8 cellular contexts compared by ENCODE assay signal in the genomic region with DNA sequence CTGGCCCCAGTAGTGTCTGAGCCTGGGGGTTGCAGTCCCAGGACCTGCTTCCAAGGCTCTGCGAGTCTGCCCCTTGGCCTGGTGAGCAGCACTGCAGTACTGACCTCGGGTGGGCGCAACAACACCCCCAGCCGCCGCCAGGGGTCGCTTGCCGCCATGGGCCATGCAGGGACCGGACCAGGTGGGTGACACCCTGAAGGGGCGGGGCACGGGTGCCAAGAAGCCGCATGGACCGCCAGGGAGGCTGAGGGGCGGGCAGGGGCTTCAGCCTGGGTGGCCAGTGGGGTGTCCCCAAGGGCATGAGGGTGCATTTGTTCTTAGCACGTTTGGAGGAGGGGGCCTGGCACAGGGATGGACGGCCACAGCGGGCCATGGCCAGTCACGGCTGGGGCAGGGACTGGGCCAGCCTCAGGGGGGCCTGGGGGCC. TPM values are rescaled to one million over a fixed set of nuclear protein-coding genes. Genes with fewer than 3 reads are reported as not detected.
DNase-seq lines count a peak whose midpoint lies in the region; ATAC-seq and TF ChIP-seq lines count a peak whose summit lies in the region.

No MANE protein-coding gene starts in this region.

- intact Hi-C loops in dorsolateral prefrontal cortex (cut with DNase I): loop anchor here in 1 of 2 donors (5.0 kb wide), 1 partner anchor 151 kb away; no protein-coding TSS in a partner anchor

- DNase-seq in CD1c-positive myeloid dendritic cell (ENCODE audit: extremely low spot score) (peak; percentile 72), H7 (peak; percentile 99), NCI-H446 treated with DMSO at 0.1 percent for 48 hours (lab: John Stamatoyannopoulos, UW) (peak; percentile 0), dorsolateral prefrontal cortex (peak in 9 of 10 donors; percentile 56 to 78 (median 68)), mesenteric fat pad (ENCODE audit: low spot score) (peak; percentile 93)
- peak; percentile 74 for DNase-seq in activated CD4-positive, alpha-beta T cell treated with anti-CD3 and anti-CD28 coated beads, Interleukin-2, amount 50 U/mL, for 1 hour
- DNase-seq in stimulated activated CD8-positive, alpha-beta memory T cell treated with anti-CD3 and anti-CD28 coated beads, Interleukin-4, amount 100 ng/mL, for 4 hours (ENCODE audit: low read depth in 2 of 2, low spot score in 1 of 2): peak; percentile 57 to 59

- ATAC-seq in GM21529 (IDR thresholded peaks at IDR 0.05; ENCODE audit: unreplicated experiment): no peak

- peak overlapping the region in 3 of 59 donors; percentile 24 to 82 (median 56) for H3K27ac ChIP-seq in dorsolateral prefrontal cortex

- TF ChIP-seq CTCF in dorsolateral prefrontal cortex (IDR thresholded peaks at IDR 0.05 in 54 of 56, conservative IDR thresholded peaks at IDR 0.05 in 2 of 56; ENCODE audit: low read depth in 1 of 56, partially characterized antibody in 56 of 56): peak; percentile 32 to 80 (median 71)

- H3K27me3 ChIP-seq in H7 (ENCODE audit: control insufficient read depth, insufficient read depth, low read length) (no peaks in the 10 kb centered on the region), dorsolateral prefrontal cortex (peaks cover 0 to 3% (median 0%) of the 10 kb centered on the region in 45 donors)

- peaks cover 22% of the 10 kb centered on the region for H3K36me3 ChIP-seq in H7 (replicated peaks; ENCODE audit: control insufficient read depth, insufficient read depth, low read length)

- H3K4me3 ChIP-seq in H7 (ENCODE audit: insufficient read depth, low read depth, low read length): no peak overlapping the region
- no peak overlapping the region for H3K4me3 ChIP-seq in dorsolateral prefrontal cortex

RNA-seq across cellular contexts. Expression of a gene that starts 25.0 kb away (rescaled TPM):
- 54.0 and 69.0 TPM in 2 replicates for total RNA-seq in H7 (2014; rRNA removed; shearing (Covaris generic))
- total RNA-seq in dorsolateral prefrontal cortex (10 to 100 TPM in 16 of 120 experiments, 1 to 10 TPM in 104; 2.6 to 15.4 (median 6.8) TPM), mesenteric fat pad (10.2 TPM)

RNA-seq across cellular contexts. Expression of a gene that starts 25.2 kb away (rescaled TPM):
- 69.7 and 86.0 TPM in 2 replicates for total RNA-seq in H7 (2014; rRNA removed; shearing (Covaris generic))
- total RNA-seq in dorsolateral prefrontal cortex (10 to 100 TPM; 22.2 to 81.4 (median 37.9) TPM), mesenteric fat pad (33.6 TPM)

RNA-seq across cellular contexts. Expression of a gene that starts 34.2 kb away (rescaled TPM):
- total RNA-seq in H7 (2014; rRNA removed; shearing (Covaris generic)): 75.3 and 82.2 TPM in 2 replicates
- total RNA-seq in dorsolateral prefrontal cortex (10 to 100 TPM; 23.0 to 54.6 (median 39.9) TPM), mesenteric fat pad (31.2 TPM)

RNA-seq across cellular contexts. Expression of a gene that starts 46.8 kb away (rescaled TPM):
- 37.5 and 43.6 TPM in 2 replicates for total RNA-seq in H7 (2014; rRNA removed; shearing (Covaris generic))
- 100 to 1,000 TPM in 64 of 120 experiments, 10 to 100 TPM in 56; 36.8 to 327 (median 103) TPM for total RNA-seq in dorsolateral prefrontal cortex
- 0.90 TPM for total RNA-seq in mesenteric fat pad

Comparison
In these comparisons a context has a peak if more than half of its experiments do, and no peak if none do; other contexts are left out.
1. DNase-seq: peak in every context shown above with its lines; median percentile 99 in H7; 93 in mesenteric fat pad; 74 in activated CD4-positive, alpha-beta T cell treated with anti-CD3 and anti-CD28 coated beads, Interleukin-2, amount 50 U/mL, for 1 hour; 72 in CD1c-positive myeloid dendritic cell; 68 in dorsolateral prefrontal cortex; 58 in stimulated activated CD8-positive, alpha-beta memory T cell treated with anti-CD3 and anti-CD28 coated beads, Interleukin-4, amount 100 ng/mL, for 4 hours; 0 in NCI-H446 treated with DMSO at 0.1 percent for 48 hours.